28 cellular contexts compared by ENCODE assay signal in the genomic region with DNA sequence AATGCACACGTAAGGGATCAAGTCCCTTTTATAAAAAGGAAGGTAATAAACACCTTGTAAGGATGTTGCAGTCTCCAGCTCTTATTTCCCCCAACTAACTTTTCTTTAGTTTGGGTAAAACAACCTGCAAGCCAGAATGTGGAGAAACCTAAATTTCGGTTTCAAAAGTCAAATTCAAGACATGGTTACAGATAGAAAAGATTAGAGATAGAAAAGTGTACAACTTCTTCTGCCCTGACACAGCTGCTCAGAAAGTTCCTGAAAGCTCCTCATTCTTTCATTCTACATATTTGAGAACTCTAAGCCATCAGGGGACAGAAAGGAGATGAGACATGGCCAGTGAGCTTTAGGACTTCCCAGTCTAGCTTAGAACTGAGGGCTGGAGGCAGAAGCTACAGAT.
"Had no signal": no experiment of that assay in that cellular context is flagged by ENCODE, and none has a peak within 500 bp of the region (broad histone marks: within the 10 kb centered on the region; RNA-seq: fewer than 3 reads in every experiment).

No MANE protein-coding gene starts in this region.

- H3K9ac ChIP-seq: SK-N-SH had no signal

- H3K4me1 ChIP-seq: Peyer's patch, SJSA1 had no signal

- DNase-seq: Kasumi-1, MG63, MV-4-11, NCI-H1092, NCI-H1105, NCI-H1417 treated with DMSO at 0.1 percent for 48 hours, NCI-H1436 treated with DMSO at 0.1 percent for 48 hours, NCI-H1694 treated with DMSO at 0.1 percent for 48 hours, NCI-H187 treated with DMSO at 0.1 percent for 48 hours, NCI-H2029, NCI-H2081, NCI-H2171 treated with DMSO at 0.1 percent for 48 hours, NCI-H226, NCI-H446 treated with DMSO at 0.1 percent for 48 hours, NCI-H510A, NCI-H524, NCI-H526, NCI-H69, NCI-H748 treated with DMSO at 0.1 percent for 48 hours, NCI-H82, Peyer's patch, Right ventricle myocardium superior, RPMI8226, SHP77 treated with DMSO at 0.1 percent for 48 hours, SK-N-SH, SW 1271, T-helper 1 cell had no signal

- H3K9me3 ChIP-seq: MG63, Peyer's patch, SJSA1, SK-N-SH had no signal

- H3K4me2 ChIP-seq: SK-N-SH had no signal

- H3K27me3 ChIP-seq: MG63, Peyer's patch, SJSA1 had no signal

- H3K9me2 ChIP-seq: SK-N-SH had no signal

- H3K4me3 ChIP-seq: MG63, Peyer's patch, SJSA1 had no signal

- H3K36me3 ChIP-seq: MG63, Peyer's patch, SJSA1 had no signal

- H3K27ac ChIP-seq: Peyer's patch, SJSA1 had no signal
